Comparison of ENCODE assay signal across 40 cellular contexts in the genomic region with DNA sequence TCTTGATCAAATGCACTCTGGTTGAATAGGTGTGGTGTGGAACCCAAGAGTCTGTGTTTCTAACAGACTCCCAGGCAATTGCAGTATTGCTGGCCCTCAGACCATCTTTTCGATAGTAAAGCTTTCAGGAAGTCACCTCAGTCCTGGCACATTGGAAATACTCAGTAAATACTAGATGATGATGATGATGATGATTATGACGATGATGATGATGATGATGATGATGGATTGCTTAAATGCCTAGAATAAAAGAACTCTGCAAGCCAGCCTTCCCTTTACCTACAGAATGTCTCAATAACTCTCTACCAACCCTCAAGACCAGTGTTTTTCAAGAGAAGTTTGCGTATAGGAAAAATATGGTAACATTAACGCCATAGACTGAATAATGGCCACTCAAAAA.
"Had no signal": no experiment of that assay in that cellular context is flagged by ENCODE, and none has a peak within 500 bp of the region (broad histone marks: within the 10 kb centered on the region; RNA-seq: fewer than 3 reads in every experiment).

No MANE protein-coding gene starts in this region.

- H3K9me3 ChIP-seq: adrenal gland, ascending aorta, body of pancreas had no signal

- H3K27ac Mint-ChIP-seq: activated naive CD4-positive, alpha-beta T cell treated with anti-CD3 and anti-CD28 coated beads for 36 hours; activated naive CD4-positive, alpha-beta T cell treated with anti-CD3 and anti-CD28 coated beads, Interleukin-2, amount 10 ng/mL, durations not matched to agents 7 days and 5 days; activated naive CD4-positive, alpha-beta T cell treated with anti-CD3 and anti-CD28 coated beads, Interleukin-2, amount 50 U/mL, for 24 hours; activated naive CD4-positive, alpha-beta T cell treated with anti-CD3 and anti-CD28 coated beads, Interleukin-2, amount 50 U/mL, for 72 hours; activated naive CD8-positive, alpha-beta T cell; activated naive CD8-positive, alpha-beta T cell treated with anti-CD3 and anti-CD28 coated beads for 36 hours; activated naive CD8-positive, alpha-beta T cell treated with anti-CD3 and anti-CD28 coated beads, Interleukin-2, amount 10 ng/mL, durations not matched to agents 7 days and 5 days; activated naive CD8-positive, alpha-beta T cell treated with anti-CD3 and anti-CD28 coated beads, Interleukin-2, amount 50 U/mL, for 24 hours; activated T-cell treated with anti-CD3 and anti-CD28 coated beads, Interleukin-2, amount 50 U/mL, for 24 hours; activated T-cell treated with anti-CD3 and anti-CD28 coated beads, Interleukin-2, amount 50 U/mL, for 72 hours; activated T-helper 1 cell treated with anti-CD3 and anti-CD28 coated beads, Interleukin-12 subunit alpha, Interleukin-12 subunit beta, Interleukin-2, Interleukin-4 antibody, amounts not matched to agents 30 ng/mL and 10 ng/mL and 1 ng/mL, durations not matched to agents 14 hours and 24 hours and 36 hours; activated T-helper 17 cell treated with anti-CD3 and anti-CD28 coated beads, Interleukin-2, amount 50 U/mL, for 72 hours; activated T-helper 2 cell treated with anti-CD3 and anti-CD28 coated beads, Interferon-gamma antibody, Interleukin-2, Interleukin-4, amounts not matched to agents 10 μg/mL and 5 μg/mL and 100 μg/mL, durations not matched to agents 14 hours and 24 hours and 36 hours had no signal

- ATAC-seq: activated naive CD4-positive, alpha-beta T cell treated with anti-CD3 and anti-CD28 coated beads, Interleukin-2, amount 50 U/mL, for 72 hours; activated naive CD8-positive, alpha-beta T cell treated with anti-CD3 and anti-CD28 coated beads, Interleukin-2, amount 50 U/mL, for 24 hours; activated T-cell treated with anti-CD3 and anti-CD28 coated beads, Interleukin-2, amount 50 U/mL, for 4 hours; activated T-cell treated with anti-CD3 and anti-CD28 coated beads, Interleukin-2, amount 50 U/mL, for 72 hours; activated T-helper 17 cell treated with anti-CD3 and anti-CD28 coated beads, Interleukin-2, amount 50 U/mL, for 72 hours; body of pancreas had no signal

- H3K4me1 ChIP-seq: adrenal gland, ascending aorta, body of pancreas, breast epithelium had no signal

- H3K36me3 Mint-ChIP-seq: activated naive CD4-positive, alpha-beta T cell treated with anti-CD3 and anti-CD28 coated beads, Interleukin-2, amount 10 ng/mL, durations not matched to agents 7 days and 5 days; activated naive CD4-positive, alpha-beta T cell treated with anti-CD3 and anti-CD28 coated beads, Interleukin-2, amount 50 U/mL, for 24 hours; activated naive CD8-positive, alpha-beta T cell; activated naive CD8-positive, alpha-beta T cell treated with anti-CD3 and anti-CD28 coated beads for 36 hours; activated naive CD8-positive, alpha-beta T cell treated with anti-CD3 and anti-CD28 coated beads, Interleukin-2, amount 10 ng/mL, durations not matched to agents 7 days and 5 days; brain had no signal

- H3K27me3 Mint-ChIP-seq: activated naive CD4-positive, alpha-beta T cell treated with anti-CD3 and anti-CD28 coated beads, Interleukin-2, amount 10 ng/mL, durations not matched to agents 7 days and 5 days; activated naive CD4-positive, alpha-beta T cell treated with anti-CD3 and anti-CD28 coated beads, Interleukin-2, amount 50 U/mL, for 24 hours; activated naive CD8-positive, alpha-beta T cell; activated naive CD8-positive, alpha-beta T cell treated with anti-CD3 and anti-CD28 coated beads for 36 hours; activated naive CD8-positive, alpha-beta T cell treated with anti-CD3 and anti-CD28 coated beads, Interleukin-2, amount 10 ng/mL, durations not matched to agents 7 days and 5 days; activated naive CD8-positive, alpha-beta T cell treated with anti-CD3 and anti-CD28 coated beads, Interleukin-2, amount 50 U/mL, for 24 hours; activated T-cell treated with anti-CD3 and anti-CD28 coated beads, Interleukin-2, amount 50 U/mL, for 24 hours; activated T-helper 17 cell treated with anti-CD3 and anti-CD28 coated beads, Interleukin-2, amount 50 U/mL, for 72 hours; brain; central memory CD8-positive, alpha-beta T cell had no signal

- H3K9me3 Mint-ChIP-seq: activated naive CD4-positive, alpha-beta T cell treated with anti-CD3 and anti-CD28 coated beads, Interleukin-2, amount 10 ng/mL, durations not matched to agents 7 days and 5 days; activated naive CD4-positive, alpha-beta T cell treated with anti-CD3 and anti-CD28 coated beads, Interleukin-2, amount 50 U/mL, for 24 hours had no signal

- H3K4me3 ChIP-seq: adrenal gland, ascending aorta, body of pancreas, breast epithelium, cardiac muscle cell had no signal

- H3K4me3 Mint-ChIP-seq: activated naive CD4-positive, alpha-beta T cell treated with anti-CD3 and anti-CD28 coated beads for 36 hours; activated naive CD4-positive, alpha-beta T cell treated with anti-CD3 and anti-CD28 coated beads, Interleukin-2, amount 10 ng/mL, durations not matched to agents 7 days and 5 days; activated naive CD4-positive, alpha-beta T cell treated with anti-CD3 and anti-CD28 coated beads, Interleukin-2, amount 50 U/mL, for 24 hours; activated naive CD8-positive, alpha-beta T cell; activated naive CD8-positive, alpha-beta T cell treated with anti-CD3 and anti-CD28 coated beads for 36 hours; activated naive CD8-positive, alpha-beta T cell treated with anti-CD3 and anti-CD28 coated beads, Interleukin-2, amount 10 ng/mL, durations not matched to agents 7 days and 5 days; activated naive CD8-positive, alpha-beta T cell treated with anti-CD3 and anti-CD28 coated beads, Interleukin-2, amount 50 U/mL, for 24 hours; activated T-cell treated with anti-CD3 and anti-CD28 coated beads, Interleukin-2, amount 50 U/mL, for 24 hours; activated T-cell treated with anti-CD3 and anti-CD28 coated beads, Interleukin-2, amount 50 U/mL, for 4 hours; activated T-cell treated with anti-CD3 and anti-CD28 coated beads, Interleukin-2, amount 50 U/mL, for 72 hours; activated T-helper 1 cell treated with anti-CD3 and anti-CD28 coated beads, Interleukin-12 subunit alpha, Interleukin-12 subunit beta, Interleukin-2, Interleukin-4 antibody, amounts not matched to agents 30 ng/mL and 10 ng/mL and 1 ng/mL, durations not matched to agents 14 hours and 24 hours and 36 hours; activated T-helper 17 cell treated with anti-CD3 and anti-CD28 coated beads, Interleukin-2, amount 50 U/mL, for 72 hours; brain; central memory CD8-positive, alpha-beta T cell had no signal

- H3K36me3 ChIP-seq: adrenal gland, ascending aorta, brain microvascular endothelial cell, breast epithelium, cardiac muscle cell had no signal

- H3K27ac ChIP-seq: adrenal gland, ascending aorta, body of pancreas, brain microvascular endothelial cell, breast epithelium, cardiac muscle cell had no signal

- H3K4me1 Mint-ChIP-seq: activated naive CD4-positive, alpha-beta T cell treated with anti-CD3 and anti-CD28 coated beads, Interleukin-2, amount 10 ng/mL, durations not matched to agents 7 days and 5 days; activated naive CD4-positive, alpha-beta T cell treated with anti-CD3 and anti-CD28 coated beads, Interleukin-2, amount 50 U/mL, for 24 hours; activated naive CD8-positive, alpha-beta T cell treated with anti-CD3 and anti-CD28 coated beads for 36 hours; activated naive CD8-positive, alpha-beta T cell treated with anti-CD3 and anti-CD28 coated beads, Interleukin-2, amount 10 ng/mL, durations not matched to agents 7 days and 5 days; activated naive CD8-positive, alpha-beta T cell treated with anti-CD3 and anti-CD28 coated beads, Interleukin-2, amount 50 U/mL, for 24 hours; activated T-helper 17 cell treated with anti-CD3 and anti-CD28 coated beads, Interleukin-2, amount 50 U/mL, for 72 hours; brain; central memory CD8-positive, alpha-beta T cell had no signal

- FAIRE-seq: astrocyte, bronchial epithelial cell had no signal

- H3K27me3 ChIP-seq: adrenal gland, ascending aorta, body of pancreas, brain microvascular endothelial cell, breast epithelium, cardiac muscle cell had no signal

- DNase-seq: activated effector memory CD4-positive, alpha-beta T cell treated with anti-CD3 and anti-CD28 coated beads, Interleukin-2, amount 50 U/mL, for 16 hours; activated effector memory CD4-positive, alpha-beta T cell treated with Interleukin-2 at 50 U/mL for 16 hours; activated gamma-delta T cell; activated gamma-delta T cell treated with Interleukin-2 at 50 U/mL for 16 hours; activated naive CD4-positive, alpha-beta T cell; activated naive CD4-positive, alpha-beta T cell treated with anti-CD3 and anti-CD28 coated beads for 36 hours; activated naive CD4-positive, alpha-beta T cell treated with anti-CD3 and anti-CD28 coated beads, Interleukin-2, amount 10 ng/mL, durations not matched to agents 7 days and 5 days; activated naive CD4-positive, alpha-beta T cell treated with anti-CD3 and anti-CD28 coated beads, Interleukin-2, amount 50 U/mL, for 16 hours; activated naive CD4-positive, alpha-beta T cell treated with Interleukin-2 at 50 U/mL for 16 hours; activated naive CD8-positive, alpha-beta T cell treated with anti-CD3 and anti-CD28 coated beads for 36 hours; activated naive CD8-positive, alpha-beta T cell treated with anti-CD3 and anti-CD28 coated beads, Interleukin-2, amount 10 ng/mL, durations not matched to agents 7 days and 5 days; activated naive CD8-positive, alpha-beta T cell treated with anti-CD3 and anti-CD28 coated beads, Interleukin-2, amount 50 U/mL, for 24 hours; activated T-cell treated with anti-CD3 and anti-CD28 coated beads, Interleukin-2, amount 50 U/mL, for 1 hour; activated T-cell treated with anti-CD3 and anti-CD28 coated beads, Interleukin-2, amount 50 U/mL, for 24 hours; activated T-cell treated with anti-CD3 and anti-CD28 coated beads, Interleukin-2, amount 50 U/mL, for 4 hours; activated T-cell treated with anti-CD3 and anti-CD28 coated beads, Interleukin-2, amount 50 U/mL, for 48 hours; activated T-cell treated with anti-CD3 and anti-CD28 coated beads, Interleukin-2, amount 50 U/mL, for 72 hours; adrenal gland; amniotic stem cell; amygdala; anterior cingulate cortex; aorta; body of pancreas; brain microvascular endothelial cell; caudate nucleus; central memory CD4-positive, alpha-beta T cell; cerebellar nuclear complex had no signal
